ENCODE assay signal across 8 cellular contexts in genomic region chr2:77922567-77922966, GRCh38.
"Had no signal": no experiment of that assay in that cellular context is flagged by ENCODE, and none has a peak within 500 bp of the region (broad histone marks: within the 10 kb centered on the region; RNA-seq: fewer than 3 reads in every experiment).

No MANE protein-coding gene starts in this region.

- H2AFZ ChIP-seq: GM23248 had no signal

- H3K36me3 ChIP-seq: HAP-1 had no signal

- H3K4me1 ChIP-seq: HAP-1 had no signal

- H3K9ac ChIP-seq: GM23248 had no signal

- H3K4me3 ChIP-seq: GM23248, HAP-1 had no signal

- DNase-seq: GM23248, GOT3, H7, HFFc6, KG1 had no signal

- H3K9me3 ChIP-seq: HAP-1 had no signal

- H3K27ac ChIP-seq: GM23248, HL-60 had no signal

- ATAC-seq: HCT116 had no signal
